In the genomic region with DNA sequence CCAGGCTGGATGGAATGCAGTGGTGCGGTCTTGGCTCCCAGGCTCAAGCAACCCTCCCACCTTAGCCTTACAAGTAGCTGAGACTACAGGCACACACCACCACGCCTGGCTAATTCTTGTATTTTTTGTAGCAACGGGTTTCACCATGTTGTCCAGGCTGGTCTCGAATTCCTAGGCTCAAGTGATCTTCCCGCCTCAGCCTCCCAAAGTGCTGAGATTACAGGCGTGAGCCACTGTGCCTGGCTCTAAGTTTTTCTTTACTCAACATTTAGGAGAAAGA, we compare ENCODE assay signal across 1 cellular context. TPM values are rescaled to one million over a fixed set of nuclear protein-coding genes. Genes with fewer than 3 reads are reported as not detected.
"Had no signal": no experiment of that assay in that cellular context is flagged by ENCODE, and none has a peak within 500 bp of the region (broad histone marks: within the 10 kb centered on the region; RNA-seq: fewer than 3 reads in every experiment).

No MANE protein-coding gene starts in this region.

RNA-seq across cellular contexts. Expression of a gene that starts 26.1 kb away (rescaled TPM):
- total RNA-seq: OCI-LY7 had no signal
